15 cellular contexts compared by ENCODE assay signal in genomic region chr2:9791711-9792110, GRCh38.
"Had no signal": no experiment of that assay in that cellular context is flagged by ENCODE, and none has a peak within 500 bp of the region (broad histone marks: within the 10 kb centered on the region; RNA-seq: fewer than 3 reads in every experiment).

No MANE protein-coding gene starts in this region.

- H3K27ac ChIP-seq: esophagus muscularis mucosa, lower lobe of right lung, suprapubic skin had no signal

- ATAC-seq: lower lobe of right lung had no signal

- H3K4me1 ChIP-seq: lower lobe of right lung had no signal

- DNase-seq: activated CD4-positive, alpha-beta T cell treated with anti-CD3 and anti-CD28 coated beads for 1 hour; activated CD4-positive, alpha-beta T cell treated with anti-CD3 and anti-CD28 coated beads, Interleukin-2, amount 50 U/mL, for 48 hours; activated effector memory CD4-positive, alpha-beta T cell treated with Interleukin-2 at 50 U/mL for 16 hours; activated naive CD4-positive, alpha-beta T cell treated with anti-CD3 and anti-CD28 coated beads, Interleukin-2, amount 50 U/mL, for 16 hours; activated T-cell treated with anti-CD3 and anti-CD28 coated beads, Interleukin-2, amount 50 U/mL, for 1 hour; cortex of kidney; effector CD4-positive, alpha-beta T cell; kidney glomerular epithelial cell; lower lobe of right lung; midbrain; stimulated activated CD4-positive, alpha-beta T cell treated with anti-CD3 and anti-CD28 coated beads, Interleukin-2, amount 100 ng/mL, for 48 hours; stimulated activated naive CD4-positive, alpha-beta T cell treated with Interleukin-2 at 50 U/mL for 16 hours; trophoblast cell had no signal

- H3K4me3 ChIP-seq: esophagus muscularis mucosa, lower lobe of right lung, suprapubic skin had no signal

- H3K9me3 ChIP-seq: lower lobe of right lung, suprapubic skin had no signal

- H3K36me3 ChIP-seq: esophagus muscularis mucosa, lower lobe of right lung, suprapubic skin had no signal

- H3K27me3 ChIP-seq: suprapubic skin had no signal
